23 cellular contexts compared by ENCODE assay signal in the genomic region with DNA sequence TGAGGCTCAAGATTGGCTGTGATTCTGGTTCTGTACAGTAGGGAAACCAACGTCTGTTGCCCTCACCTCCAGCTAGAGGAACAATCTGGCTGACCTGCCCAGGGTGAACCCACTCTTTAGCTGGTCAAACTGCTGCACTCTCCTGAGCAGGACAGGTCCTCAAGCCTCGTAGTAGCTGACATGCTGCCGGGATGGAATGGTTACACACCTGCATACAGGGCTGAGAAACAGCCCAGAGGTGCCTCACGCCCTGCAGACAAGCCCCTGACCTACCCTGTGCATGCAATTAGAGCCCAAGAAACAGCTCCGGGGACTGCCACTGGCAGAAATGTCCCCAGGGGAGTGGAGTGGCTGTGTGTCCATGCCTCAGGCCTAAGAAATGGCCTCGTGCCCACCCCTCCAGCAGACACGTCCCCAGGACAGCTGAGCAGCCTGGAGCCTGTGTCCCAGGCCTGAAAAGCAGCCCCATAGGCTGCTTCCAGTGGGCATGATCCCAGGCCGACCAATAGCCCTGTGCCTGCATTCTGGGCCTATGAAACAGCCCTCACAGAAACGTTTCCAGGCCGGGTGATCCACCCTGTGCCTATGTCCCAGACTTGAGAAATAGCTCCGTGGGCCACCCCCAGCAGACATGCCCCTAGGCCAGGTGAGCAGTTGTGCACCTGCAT. TPM values are rescaled to one million over a fixed set of nuclear protein-coding genes. Genes with fewer than 3 reads are reported as not detected.
DNase-seq lines count a peak whose midpoint lies in the region; ATAC-seq, FAIRE-seq and TF ChIP-seq lines count a peak whose summit lies in the region.
"Had no signal": no experiment of that assay in that cellular context is flagged by ENCODE, and none has a peak within 500 bp of the region (broad histone marks: within the 10 kb centered on the region; RNA-seq: fewer than 3 reads in every experiment).

No MANE protein-coding gene starts in this region.

- no peaks in the 10 kb centered on the region for H3K27me3 ChIP-seq in right atrium auricular region
- H3K27me3 ChIP-seq in upper lobe of right lung, result no peaks in the 10 kb centered on the region

- peaks cover 26% of the 10 kb centered on the region for H3K9me3 Mint-ChIP-seq in chondrocyte (ENCODE audit: low read depth)

- H3K27ac ChIP-seq in right atrium auricular region (no peak overlapping the region), kidney (ENCODE audit: low read depth in 2 of 2, low read length in 2 of 2) (no peak overlapping the region), upper lobe of right lung (no peak overlapping the region)
- H3K27ac ChIP-seq: 22Rv1, A549, C4-2B had no signal

- peak; percentile 54 for DNase-seq in cardiac septum (ENCODE audit: low spot score)
- DNase-seq in right atrium auricular region (ENCODE audit: low spot score), result no peak
- DNase-seq in chondrocyte (ENCODE audit: low spot score), result peak; percentile 77
- DNase-seq in kidney, result peak; percentile 50
- no peak for DNase-seq in upper lobe of right lung
- DNase-seq in dermis blood vessel endothelial cell, result no peak
- DNase-seq in DMS53 treated with DMSO at 0.1 percent for 48 hours (lab: John Stamatoyannopoulos, UW; ENCODE audit: unreplicated experiment), result no peak
- DNase-seq: AML-193; CD4-positive, alpha-beta T cell; DMS153; DMS79 treated with DMSO at 0.1 percent for 48 hours; GOT3 had no signal

- H3K36me3 ChIP-seq in right atrium auricular region, result no peaks in the 10 kb centered on the region
- no peaks in the 10 kb centered on the region for H3K36me3 ChIP-seq in kidney (ENCODE audit: control insufficient read depth in 1 of 2, insufficient read depth in 2 of 2, low read length in 2 of 2)
- no peaks in the 10 kb centered on the region for H3K36me3 ChIP-seq in upper lobe of right lung

- peaks cover 36% of the 10 kb centered on the region for H3K27me3 Mint-ChIP-seq in chondrocyte (ENCODE audit: low read depth)

- H3K4me1 ChIP-seq in right atrium auricular region, result no peaks in the 10 kb centered on the region
- H3K4me1 ChIP-seq in kidney (ENCODE audit: control insufficient read depth in 1 of 2, insufficient read depth in 1 of 2, low read depth in 1 of 2, low read length in 2 of 2), result no peaks in the 10 kb centered on the region
- no peaks in the 10 kb centered on the region for H3K4me1 ChIP-seq in upper lobe of right lung
- H3K4me1 ChIP-seq: A549, Caco-2 had no signal

- no peak overlapping the region for H3K4me3 Mint-ChIP-seq in chondrocyte (ENCODE audit: unreplicated experiment)
- H3K4me3 Mint-ChIP-seq: CD4-positive, alpha-beta T cell; H9; IgD-negative memory B cell had no signal

- no peak overlapping the region for H3K9ac ChIP-seq in kidney (ENCODE audit: low read length in 2 of 2)

- no peaks in the 10 kb centered on the region for H3K4me1 Mint-ChIP-seq in chondrocyte (ENCODE audit: low read depth)
- H3K4me1 Mint-ChIP-seq: IgD-negative memory B cell had no signal

- peaks cover 0 to 18% of the 10 kb centered on the region in 2 donors for H3K9me3 ChIP-seq in right atrium auricular region
- H3K9me3 ChIP-seq in kidney (ENCODE audit: control insufficient read depth in 1 of 2, low read length in 2 of 2), result peaks cover 7 to 10% of the 10 kb centered on the region in 2 donors
- H3K9me3 ChIP-seq in upper lobe of right lung, result no peaks in the 10 kb centered on the region
- H3K9me3 ChIP-seq: Caco-2 had no signal

- ATAC-seq in upper lobe of right lung (peak; percentile 10), GM21576 (IDR thresholded peaks at IDR 0.05; ENCODE audit: unreplicated experiment) (no peak)
- ATAC-seq: A549 had no signal

- H3K4me3 ChIP-seq in right atrium auricular region, result no peak overlapping the region
- no peak overlapping the region for H3K4me3 ChIP-seq in kidney (ENCODE audit: low read length in 2 of 2)
- no peak overlapping the region for H3K4me3 ChIP-seq in upper lobe of right lung
- H3K4me3 ChIP-seq: A549 had no signal

- FAIRE-seq in kidney (lab: Jason Lieb, UNC), result no peak
- FAIRE-seq: A549, GM12891, HTR-8/SVneo had no signal

- TF ChIP-seq CTCF in right atrium auricular region (IDR thresholded peaks at IDR 0.05) (no peak), chondrocyte (IDR thresholded peaks at IDR 0.05) (no peak), kidney (IDR thresholded peaks at IDR 0.05; ENCODE audit: borderline replicate concordance, extremely low read depth, insufficient read depth) (no peak), upper lobe of right lung (IDR thresholded peaks at IDR 0.05) (no peak)

- intact Hi-C loops in cardiac septum (cut with DNase I), result no loop called here
- intact Hi-C loops in kidney (cut with DNase I), result no loop called here
- intact Hi-C loops in upper lobe of right lung (cut with DNase I), result no loop called here

- no peak overlapping the region for H3K27ac Mint-ChIP-seq in chondrocyte (ENCODE audit: unreplicated experiment)
- H3K27ac Mint-ChIP-seq: CD4-positive, alpha-beta T cell; H9; IgD-negative memory B cell had no signal

- H3K36me3 Mint-ChIP-seq in chondrocyte (ENCODE audit: low read depth), result peaks cover 6% of the 10 kb centered on the region

RNA-seq across cellular contexts. Expression of gene BOLL, which starts 25.4 kb away (rescaled TPM):
- not detected for total RNA-seq in cardiac septum
- not detected for total RNA-seq in right atrium auricular region
- not detected in 3 replicates for total RNA-seq in chondrocyte
- not detected for total RNA-seq in kidney
- not detected for polyA plus RNA-seq in kidney (ENCODE audit: insufficient read depth, low read depth, low replicate concordance)
- total RNA-seq in upper lobe of right lung, result not detected
- not detected in 2 replicates for total RNA-seq in dermis blood vessel endothelial cell
- total RNA-seq: Caco-2; CD4-positive, alpha-beta T cell; G401; H9 had no signal
- polyA plus RNA-seq: A549, BJ, IgD-negative memory B cell had no signal

RNA-seq across cellular contexts. Expression of gene PLCL1, which starts 44.6 kb away (rescaled TPM):
- total RNA-seq in cardiac septum (82.5 TPM), right atrium auricular region (10 to 100 TPM; 26.8 to 32.0 TPM), chondrocyte (0.44 to 4.1 TPM (median 0.50 TPM) in 3 replicates), kidney (14.7 TPM), upper lobe of right lung (7.7 TPM), dermis blood vessel endothelial cell (0.51 and 0.68 TPM in 2 replicates)
- polyA plus RNA-seq in kidney (ENCODE audit: insufficient read depth, low read depth, low replicate concordance), result 13.6 TPM
- total RNA-seq: G401 had no signal

RNA-seq across cellular contexts. Expression of gene MARS2, which starts 54.6 kb away (rescaled TPM):
- total RNA-seq in cardiac septum (6.7 TPM), right atrium auricular region (1 to 10 TPM; 4.4 to 7.1 TPM), chondrocyte (2.9 to 4.0 TPM (median 3.1 TPM) in 3 replicates), kidney (6.3 TPM), upper lobe of right lung (6.5 TPM), dermis blood vessel endothelial cell (8.7 and 9.4 TPM in 2 replicates)
- polyA plus RNA-seq in kidney (ENCODE audit: insufficient read depth, low read depth, low replicate concordance), result 3.2 TPM

Comparison
In these comparisons a context has a peak if more than half of its experiments do, and no peak if none do; other contexts are left out.
1. DNase-seq: peak in cardiac septum (single experiment), chondrocyte (single experiment) and kidney (single experiment); none in right atrium auricular region (single experiment), upper lobe of right lung (single experiment), dermis blood vessel endothelial cell (single experiment) and DMS53 treated with DMSO at 0.1 percent for 48 hours (single experiment).